ENCODE assay signal across 8 cellular contexts in genomic region chr14:66507722-66508546, GRCh38. TPM values are rescaled to one million over a fixed set of nuclear protein-coding genes. Genes with fewer than 3 reads are reported as not detected.
DNase-seq lines count a peak whose midpoint lies in the region; ATAC-seq and TF ChIP-seq lines count a peak whose summit lies in the region.

Gene GPHN (plus strand): TSS chr14:66508147.

- peak; percentile 16 for TF ChIP-seq CTCF in C4-2B (conservative IDR thresholded peaks at IDR 0.05)

- DNase-seq in NCI-H774 (lab: John Stamatoyannopoulos, UW) (peak; percentile 85), lung microvascular endothelial cell (ENCODE audit: low read depth in 2 of 2) (peak; percentile 98)
- peak; percentile 92 for DNase-seq in activated CD8-positive, alpha-beta memory T cell treated with anti-CD3 and anti-CD28 coated beads for 24 hours
- peak; percentile 69 for DNase-seq in effector CD8-positive, alpha-beta T cell (lab: John Stamatoyannopoulos, UW)
- DNase-seq in stimulated activated CD4-positive, alpha-beta T cell treated with anti-CD3 and anti-CD28 coated beads, TNF-alpha, amount 100 ng/mL, for 48 hours (ENCODE audit: low read depth in 3 of 3) = peak; percentile 83 to 89 (median 89)

- peak within 1 kb of the TSS; percentile 92 for H3K27ac ChIP-seq in C4-2B

- ATAC-seq in GM19351 (IDR thresholded peaks at IDR 0.05; ENCODE audit: unreplicated experiment) (peak; percentile 84), HG03521 (IDR thresholded peaks at IDR 0.05; ENCODE audit: unreplicated experiment) (peak; percentile 83)

RNA-seq across cellular contexts. Expression of gene GPHN, which starts in this region (rescaled TPM):
- 7.1 and 11.3 TPM in 2 replicates for total RNA-seq in lung microvascular endothelial cell

Comparison
In these comparisons a context has a peak if more than half of its experiments do, and no peak if none do; other contexts are left out.
1. Peak in every context shown above with its lines: DNase-seq, ATAC-seq and H3K27ac ChIP-seq.